In the genomic region with DNA sequence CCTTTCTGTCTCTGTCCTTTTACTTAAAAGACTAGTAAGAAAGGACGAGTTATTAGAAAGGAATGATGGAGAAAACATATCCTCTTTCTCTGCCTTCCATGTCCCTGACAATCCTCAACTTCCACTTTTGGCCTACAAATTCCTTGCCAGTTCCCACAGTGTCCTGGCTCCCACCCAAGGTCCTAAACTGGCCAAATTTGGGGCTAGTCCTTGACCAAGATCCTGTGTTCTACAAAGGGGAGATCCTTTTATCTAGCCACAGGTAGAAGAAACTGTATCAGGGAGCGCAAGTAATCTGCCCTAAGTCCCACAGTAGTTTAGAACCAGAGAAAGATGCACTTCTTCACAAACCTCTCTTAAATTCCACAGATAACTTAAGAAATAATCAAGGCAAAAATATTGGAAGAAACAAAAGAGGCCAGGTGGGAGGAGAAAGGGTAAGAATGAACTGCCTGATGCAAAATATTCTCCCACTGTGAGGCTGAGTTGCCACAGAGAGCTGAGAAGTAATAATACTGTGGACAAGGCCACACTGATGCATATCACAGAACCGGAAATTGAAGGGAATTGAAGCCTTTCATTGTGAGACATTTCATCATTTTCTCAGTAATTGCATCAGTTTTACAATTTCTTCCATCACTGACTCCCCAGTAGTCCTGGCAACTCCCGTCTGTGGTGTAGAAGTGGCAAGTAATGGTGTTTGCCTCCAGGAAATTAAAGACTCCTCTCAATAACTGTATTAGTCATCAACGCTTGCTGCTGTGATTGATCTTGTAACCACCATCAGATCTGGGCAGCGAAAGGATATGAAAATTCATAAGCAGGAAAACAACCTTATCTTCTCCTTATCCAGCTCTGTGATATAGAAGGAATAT, we compare ENCODE assay signal across 1 cellular context.
TF ChIP-seq lines count a peak whose summit lies in the region.

No MANE protein-coding gene starts in this region.

TF ChIP-seq in K562, 482 proteins besides CTCF, POLR2A, EP300 and RAD21 (continued from another document and continues in another):
- TF ChIP-seq, protein P1, sequence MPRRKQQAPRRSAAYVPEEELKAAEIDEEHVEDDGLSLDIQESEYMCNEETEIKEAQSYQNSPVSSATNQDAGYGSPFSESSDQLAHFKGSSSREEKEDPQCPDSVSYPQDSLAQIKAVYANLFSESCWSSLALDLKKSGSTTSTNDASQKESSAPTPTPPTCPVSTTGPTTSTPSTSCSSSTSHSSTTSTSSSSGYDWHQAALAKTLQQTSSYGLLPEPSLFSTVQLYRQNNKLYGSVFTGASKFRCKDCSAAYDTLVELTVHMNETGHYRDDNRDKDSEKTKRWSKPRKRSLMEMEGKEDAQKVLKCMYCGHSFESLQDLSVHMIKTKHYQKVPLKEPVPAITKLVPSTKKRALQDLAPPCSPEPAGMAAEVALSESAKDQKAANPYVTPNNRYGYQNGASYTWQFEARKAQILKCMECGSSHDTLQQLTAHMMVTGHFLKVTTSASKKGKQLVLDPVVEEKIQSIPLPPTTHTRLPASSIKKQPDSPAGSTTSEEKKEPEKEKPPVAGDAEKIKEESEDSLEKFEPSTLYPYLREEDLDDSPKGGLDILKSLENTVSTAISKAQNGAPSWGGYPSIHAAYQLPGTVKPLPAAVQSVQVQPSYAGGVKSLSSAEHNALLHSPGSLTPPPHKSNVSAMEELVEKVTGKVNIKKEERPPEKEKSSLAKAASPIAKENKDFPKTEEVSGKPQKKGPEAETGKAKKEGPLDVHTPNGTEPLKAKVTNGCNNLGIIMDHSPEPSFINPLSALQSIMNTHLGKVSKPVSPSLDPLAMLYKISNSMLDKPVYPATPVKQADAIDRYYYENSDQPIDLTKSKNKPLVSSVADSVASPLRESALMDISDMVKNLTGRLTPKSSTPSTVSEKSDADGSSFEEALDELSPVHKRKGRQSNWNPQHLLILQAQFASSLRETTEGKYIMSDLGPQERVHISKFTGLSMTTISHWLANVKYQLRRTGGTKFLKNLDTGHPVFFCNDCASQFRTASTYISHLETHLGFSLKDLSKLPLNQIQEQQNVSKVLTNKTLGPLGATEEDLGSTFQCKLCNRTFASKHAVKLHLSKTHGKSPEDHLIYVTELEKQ (CRISPR knock-in tag; IDR thresholded peaks at IDR 0.05), result no peak
- TF ChIP-seq KLF1 (tag; IDR thresholded peaks at IDR 0.05) (no peak), SMAD2 (IDR thresholded peaks at IDR 0.05; ENCODE audit: low read depth, low read length) (no peak), ATF7 (IDR thresholded peaks at IDR 0.05) (peak; percentile 97), ZKSCAN3 (CRISPR knock-in tag; IDR thresholded peaks at IDR 0.05) (no peak), FOXJ3 (CRISPR knock-in tag; IDR thresholded peaks at IDR 0.05) (no peak), SP2 (IDR thresholded peaks at IDR 0.05; ENCODE audit: extremely low read depth, low read depth, low read length, poor library complexity, severe bottlenecking) (no peak), ZNF347 (CRISPR knock-in tag; IDR thresholded peaks at IDR 0.05; ENCODE audit: low read depth) (no peak), ERF (CRISPR knock-in tag; IDR thresholded peaks at IDR 0.05) (0 out of 2 replicates have a peak, but pooled peaks have one; percentile 40), ZNF507 (tag; conservative IDR thresholded peaks at IDR 0.05) (no peak), HSF4 (CRISPR knock-in tag; IDR thresholded peaks at IDR 0.05; ENCODE audit: borderline replicate concordance) (no peak), ZSCAN29 (IDR thresholded peaks at IDR 0.05) (no peak), HDAC6 (IDR thresholded peaks at IDR 0.05; ENCODE audit: low read depth, low read length) (no peak), HOXB6 (CRISPR knock-in tag; IDR thresholded peaks at IDR 0.05; ENCODE audit: borderline replicate concordance) (no peak), RNF2 (IDR thresholded peaks at IDR 0.05) (peak; percentile 12; the same call in 1 of the 2 replicates), SRSF1 (IDR thresholded peaks at IDR 0.05; ENCODE audit: low read depth, low read length) (no peak), ZNF436 (CRISPR knock-in tag; IDR thresholded peaks at IDR 0.05) (no peak), ZNF274 (IDR thresholded peaks at IDR 0.05; ENCODE audit: borderline replicate concordance, low read depth, low read length) (no peak), TAL1 (IDR thresholded peaks at IDR 0.05) (no peak), EWSR1 (IDR thresholded peaks at IDR 0.05; ENCODE audit: borderline replicate concordance, low read depth, partially characterized antibody) (no peak), SIX5 (IDR thresholded peaks at IDR 0.05; ENCODE audit: borderline replicate concordance in 1 of 2, insufficient read depth in 1 of 2, low read depth in 1 of 2, low read length in 2 of 2) (no peak), POLR2AphosphoS5 (IDR thresholded peaks at IDR 0.05; ENCODE audit: control insufficient read depth, insufficient read depth, low read depth, low read length) (no peak), TSC22D4 (tag; IDR thresholded peaks at IDR 0.05) (no peak), ZNF717 (CRISPR knock-in tag; IDR thresholded peaks at IDR 0.05) (no peak), NR2C2 (CRISPR knock-in tag; IDR thresholded peaks at IDR 0.05) (no peak), NR2C2 (tag; IDR thresholded peaks at IDR 0.05) (peak; percentile 64; the same call in 1 of the 2 replicates), U2AF2 (optimal IDR thresholded peaks at IDR 0.05; ENCODE audit: low read depth, low read length) (no peak), MCM2 (IDR thresholded peaks at IDR 0.05; ENCODE audit: low read depth) (no peak), ARHGAP35 (IDR thresholded peaks at IDR 0.05; ENCODE audit: partially characterized antibody) (no peak), GTF2F1 (IDR thresholded peaks at IDR 0.05; ENCODE audit: low read depth, low read length) (no peak), NEUROD1 (IDR thresholded peaks at IDR 0.05; ENCODE audit: borderline replicate concordance, low read depth, low read length, partially characterized antibody) (peak; percentile 64), CC2D1A (IDR thresholded peaks at IDR 0.05) (no peak)
- TF ChIP-seq, protein P2, sequence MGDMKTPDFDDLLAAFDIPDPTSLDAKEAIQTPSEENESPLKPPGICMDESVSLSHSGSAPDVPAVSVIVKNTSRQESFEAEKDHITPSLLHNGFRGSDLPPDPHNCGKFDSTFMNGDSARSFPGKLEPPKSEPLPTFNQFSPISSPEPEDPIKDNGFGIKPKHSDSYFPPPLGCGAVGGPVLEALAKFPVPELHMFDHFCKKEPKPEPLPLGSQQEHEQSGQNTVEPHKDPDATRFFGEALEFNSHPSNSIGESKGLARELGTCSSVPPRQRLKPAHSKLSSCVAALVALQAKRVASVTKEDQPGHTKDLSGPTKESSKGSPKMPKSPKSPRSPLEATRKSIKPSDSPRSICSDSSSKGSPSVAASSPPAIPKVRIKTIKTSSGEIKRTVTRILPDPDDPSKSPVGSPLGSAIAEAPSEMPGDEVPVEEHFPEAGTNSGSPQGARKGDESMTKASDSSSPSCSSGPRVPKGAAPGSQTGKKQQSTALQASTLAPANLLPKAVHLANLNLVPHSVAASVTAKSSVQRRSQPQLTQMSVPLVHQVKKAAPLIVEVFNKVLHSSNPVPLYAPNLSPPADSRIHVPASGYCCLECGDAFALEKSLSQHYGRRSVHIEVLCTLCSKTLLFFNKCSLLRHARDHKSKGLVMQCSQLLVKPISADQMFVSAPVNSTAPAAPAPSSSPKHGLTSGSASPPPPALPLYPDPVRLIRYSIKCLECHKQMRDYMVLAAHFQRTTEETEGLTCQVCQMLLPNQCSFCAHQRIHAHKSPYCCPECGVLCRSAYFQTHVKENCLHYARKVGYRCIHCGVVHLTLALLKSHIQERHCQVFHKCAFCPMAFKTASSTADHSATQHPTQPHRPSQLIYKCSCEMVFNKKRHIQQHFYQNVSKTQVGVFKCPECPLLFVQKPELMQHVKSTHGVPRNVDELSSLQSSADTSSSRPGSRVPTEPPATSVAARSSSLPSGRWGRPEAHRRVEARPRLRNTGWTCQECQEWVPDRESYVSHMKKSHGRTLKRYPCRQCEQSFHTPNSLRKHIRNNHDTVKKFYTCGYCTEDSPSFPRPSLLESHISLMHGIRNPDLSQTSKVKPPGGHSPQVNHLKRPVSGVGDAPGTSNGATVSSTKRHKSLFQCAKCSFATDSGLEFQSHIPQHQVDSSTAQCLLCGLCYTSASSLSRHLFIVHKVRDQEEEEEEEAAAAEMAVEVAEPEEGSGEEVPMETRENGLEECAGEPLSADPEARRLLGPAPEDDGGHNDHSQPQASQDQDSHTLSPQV (IDR thresholded peaks at IDR 0.05), result peak; percentile 30; the same call in 1 of the 2 replicates
- TF ChIP-seq, protein P3, sequence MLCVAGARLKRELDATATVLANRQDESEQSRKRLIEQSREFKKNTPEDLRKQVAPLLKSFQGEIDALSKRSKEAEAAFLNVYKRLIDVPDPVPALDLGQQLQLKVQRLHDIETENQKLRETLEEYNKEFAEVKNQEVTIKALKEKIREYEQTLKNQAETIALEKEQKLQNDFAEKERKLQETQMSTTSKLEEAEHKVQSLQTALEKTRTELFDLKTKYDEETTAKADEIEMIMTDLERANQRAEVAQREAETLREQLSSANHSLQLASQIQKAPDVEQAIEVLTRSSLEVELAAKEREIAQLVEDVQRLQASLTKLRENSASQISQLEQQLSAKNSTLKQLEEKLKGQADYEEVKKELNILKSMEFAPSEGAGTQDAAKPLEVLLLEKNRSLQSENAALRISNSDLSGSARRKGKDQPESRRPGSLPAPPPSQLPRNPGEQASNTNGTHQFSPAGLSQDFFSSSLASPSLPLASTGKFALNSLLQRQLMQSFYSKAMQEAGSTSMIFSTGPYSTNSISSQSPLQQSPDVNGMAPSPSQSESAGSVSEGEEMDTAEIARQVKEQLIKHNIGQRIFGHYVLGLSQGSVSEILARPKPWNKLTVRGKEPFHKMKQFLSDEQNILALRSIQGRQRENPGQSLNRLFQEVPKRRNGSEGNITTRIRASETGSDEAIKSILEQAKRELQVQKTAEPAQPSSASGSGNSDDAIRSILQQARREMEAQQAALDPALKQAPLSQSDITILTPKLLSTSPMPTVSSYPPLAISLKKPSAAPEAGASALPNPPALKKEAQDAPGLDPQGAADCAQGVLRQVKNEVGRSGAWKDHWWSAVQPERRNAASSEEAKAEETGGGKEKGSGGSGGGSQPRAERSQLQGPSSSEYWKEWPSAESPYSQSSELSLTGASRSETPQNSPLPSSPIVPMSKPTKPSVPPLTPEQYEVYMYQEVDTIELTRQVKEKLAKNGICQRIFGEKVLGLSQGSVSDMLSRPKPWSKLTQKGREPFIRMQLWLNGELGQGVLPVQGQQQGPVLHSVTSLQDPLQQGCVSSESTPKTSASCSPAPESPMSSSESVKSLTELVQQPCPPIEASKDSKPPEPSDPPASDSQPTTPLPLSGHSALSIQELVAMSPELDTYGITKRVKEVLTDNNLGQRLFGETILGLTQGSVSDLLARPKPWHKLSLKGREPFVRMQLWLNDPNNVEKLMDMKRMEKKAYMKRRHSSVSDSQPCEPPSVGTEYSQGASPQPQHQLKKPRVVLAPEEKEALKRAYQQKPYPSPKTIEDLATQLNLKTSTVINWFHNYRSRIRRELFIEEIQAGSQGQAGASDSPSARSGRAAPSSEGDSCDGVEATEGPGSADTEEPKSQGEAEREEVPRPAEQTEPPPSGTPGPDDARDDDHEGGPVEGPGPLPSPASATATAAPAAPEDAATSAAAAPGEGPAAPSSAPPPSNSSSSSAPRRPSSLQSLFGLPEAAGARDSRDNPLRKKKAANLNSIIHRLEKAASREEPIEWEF (CRISPR knock-in tag; IDR thresholded peaks at IDR 0.05), result no peak
- TF ChIP-seq, protein P4, sequence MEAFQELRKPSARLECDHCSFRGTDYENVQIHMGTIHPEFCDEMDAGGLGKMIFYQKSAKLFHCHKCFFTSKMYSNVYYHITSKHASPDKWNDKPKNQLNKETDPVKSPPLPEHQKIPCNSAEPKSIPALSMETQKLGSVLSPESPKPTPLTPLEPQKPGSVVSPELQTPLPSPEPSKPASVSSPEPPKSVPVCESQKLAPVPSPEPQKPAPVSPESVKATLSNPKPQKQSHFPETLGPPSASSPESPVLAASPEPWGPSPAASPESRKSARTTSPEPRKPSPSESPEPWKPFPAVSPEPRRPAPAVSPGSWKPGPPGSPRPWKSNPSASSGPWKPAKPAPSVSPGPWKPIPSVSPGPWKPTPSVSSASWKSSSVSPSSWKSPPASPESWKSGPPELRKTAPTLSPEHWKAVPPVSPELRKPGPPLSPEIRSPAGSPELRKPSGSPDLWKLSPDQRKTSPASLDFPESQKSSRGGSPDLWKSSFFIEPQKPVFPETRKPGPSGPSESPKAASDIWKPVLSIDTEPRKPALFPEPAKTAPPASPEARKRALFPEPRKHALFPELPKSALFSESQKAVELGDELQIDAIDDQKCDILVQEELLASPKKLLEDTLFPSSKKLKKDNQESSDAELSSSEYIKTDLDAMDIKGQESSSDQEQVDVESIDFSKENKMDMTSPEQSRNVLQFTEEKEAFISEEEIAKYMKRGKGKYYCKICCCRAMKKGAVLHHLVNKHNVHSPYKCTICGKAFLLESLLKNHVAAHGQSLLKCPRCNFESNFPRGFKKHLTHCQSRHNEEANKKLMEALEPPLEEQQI (IDR thresholded peaks at IDR 0.05), result no peak
- TF ChIP-seq, protein P5, sequence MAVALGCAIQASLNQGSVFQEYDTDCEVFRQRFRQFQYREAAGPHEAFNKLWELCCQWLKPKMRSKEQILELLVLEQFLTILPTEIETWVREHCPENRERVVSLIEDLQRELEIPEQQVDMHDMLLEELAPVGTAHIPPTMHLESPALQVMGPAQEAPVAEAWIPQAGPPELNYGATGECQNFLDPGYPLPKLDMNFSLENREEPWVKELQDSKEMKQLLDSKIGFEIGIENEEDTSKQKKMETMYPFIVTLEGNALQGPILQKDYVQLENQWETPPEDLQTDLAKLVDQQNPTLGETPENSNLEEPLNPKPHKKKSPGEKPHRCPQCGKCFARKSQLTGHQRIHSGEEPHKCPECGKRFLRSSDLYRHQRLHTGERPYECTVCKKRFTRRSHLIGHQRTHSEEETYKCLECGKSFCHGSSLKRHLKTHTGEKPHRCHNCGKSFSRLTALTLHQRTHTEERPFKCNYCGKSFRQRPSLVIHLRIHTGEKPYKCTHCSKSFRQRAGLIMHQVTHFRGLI (CRISPR knock-in tag; IDR thresholded peaks at IDR 0.05), result no peak
- TF ChIP-seq, protein P6, sequence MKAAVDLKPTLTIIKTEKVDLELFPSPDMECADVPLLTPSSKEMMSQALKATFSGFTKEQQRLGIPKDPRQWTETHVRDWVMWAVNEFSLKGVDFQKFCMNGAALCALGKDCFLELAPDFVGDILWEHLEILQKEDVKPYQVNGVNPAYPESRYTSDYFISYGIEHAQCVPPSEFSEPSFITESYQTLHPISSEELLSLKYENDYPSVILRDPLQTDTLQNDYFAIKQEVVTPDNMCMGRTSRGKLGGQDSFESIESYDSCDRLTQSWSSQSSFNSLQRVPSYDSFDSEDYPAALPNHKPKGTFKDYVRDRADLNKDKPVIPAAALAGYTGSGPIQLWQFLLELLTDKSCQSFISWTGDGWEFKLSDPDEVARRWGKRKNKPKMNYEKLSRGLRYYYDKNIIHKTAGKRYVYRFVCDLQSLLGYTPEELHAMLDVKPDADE (conservative IDR thresholded peaks at IDR 0.05; ENCODE audit: control insufficient read depth, low read depth, low read length), result no peak
